2 cellular contexts compared by ENCODE assay signal in the genomic region with DNA sequence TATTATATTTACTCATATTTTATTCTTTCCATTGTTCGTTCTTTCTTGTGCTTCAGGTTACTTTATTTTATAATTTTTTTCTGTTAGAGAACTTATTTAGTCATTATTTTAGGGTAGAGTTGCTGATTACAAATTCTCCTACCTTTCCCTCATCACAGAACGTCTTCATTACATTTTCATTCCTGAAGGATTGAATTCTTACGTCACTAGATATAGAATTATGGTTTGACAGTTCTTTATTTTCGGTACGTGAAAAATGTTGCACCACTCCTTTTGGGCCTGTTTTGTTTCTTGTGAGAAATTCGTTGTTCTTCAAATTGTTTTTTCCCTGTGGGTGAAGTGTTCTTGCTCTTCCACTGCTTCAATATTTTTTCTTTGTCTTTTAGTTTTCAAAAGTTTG.
TF ChIP-seq lines count a peak whose summit lies in the region.

No MANE protein-coding gene starts in this region.

TF ChIP-seq in SK-N-SH, 30 proteins besides CTCF, POLR2A, EP300 and RAD21 (continued from another document):
- TF ChIP-seq, protein P1, sequence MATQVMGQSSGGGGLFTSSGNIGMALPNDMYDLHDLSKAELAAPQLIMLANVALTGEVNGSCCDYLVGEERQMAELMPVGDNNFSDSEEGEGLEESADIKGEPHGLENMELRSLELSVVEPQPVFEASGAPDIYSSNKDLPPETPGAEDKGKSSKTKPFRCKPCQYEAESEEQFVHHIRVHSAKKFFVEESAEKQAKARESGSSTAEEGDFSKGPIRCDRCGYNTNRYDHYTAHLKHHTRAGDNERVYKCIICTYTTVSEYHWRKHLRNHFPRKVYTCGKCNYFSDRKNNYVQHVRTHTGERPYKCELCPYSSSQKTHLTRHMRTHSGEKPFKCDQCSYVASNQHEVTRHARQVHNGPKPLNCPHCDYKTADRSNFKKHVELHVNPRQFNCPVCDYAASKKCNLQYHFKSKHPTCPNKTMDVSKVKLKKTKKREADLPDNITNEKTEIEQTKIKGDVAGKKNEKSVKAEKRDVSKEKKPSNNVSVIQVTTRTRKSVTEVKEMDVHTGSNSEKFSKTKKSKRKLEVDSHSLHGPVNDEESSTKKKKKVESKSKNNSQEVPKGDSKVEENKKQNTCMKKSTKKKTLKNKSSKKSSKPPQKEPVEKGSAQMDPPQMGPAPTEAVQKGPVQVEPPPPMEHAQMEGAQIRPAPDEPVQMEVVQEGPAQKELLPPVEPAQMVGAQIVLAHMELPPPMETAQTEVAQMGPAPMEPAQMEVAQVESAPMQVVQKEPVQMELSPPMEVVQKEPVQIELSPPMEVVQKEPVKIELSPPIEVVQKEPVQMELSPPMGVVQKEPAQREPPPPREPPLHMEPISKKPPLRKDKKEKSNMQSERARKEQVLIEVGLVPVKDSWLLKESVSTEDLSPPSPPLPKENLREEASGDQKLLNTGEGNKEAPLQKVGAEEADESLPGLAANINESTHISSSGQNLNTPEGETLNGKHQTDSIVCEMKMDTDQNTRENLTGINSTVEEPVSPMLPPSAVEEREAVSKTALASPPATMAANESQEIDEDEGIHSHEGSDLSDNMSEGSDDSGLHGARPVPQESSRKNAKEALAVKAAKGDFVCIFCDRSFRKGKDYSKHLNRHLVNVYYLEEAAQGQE (IDR thresholded peaks at IDR 0.05; ENCODE audit: low read depth, low read length), result no peak
- TF ChIP-seq FOXJ3 (CRISPR knock-in tag; IDR thresholded peaks at IDR 0.05) (no peak), NFIC (IDR thresholded peaks at IDR 0.05; ENCODE audit: borderline replicate concordance) (no peak), JUND (IDR thresholded peaks at IDR 0.05) (no peak)

TF ChIP-seq in SK-N-SH treated with all-trans-retinoic acid at 6 μM for 48 hours, 23 proteins besides CTCF, POLR2A, EP300 and RAD21 (continued from another document):
- TF ChIP-seq, protein P2, sequence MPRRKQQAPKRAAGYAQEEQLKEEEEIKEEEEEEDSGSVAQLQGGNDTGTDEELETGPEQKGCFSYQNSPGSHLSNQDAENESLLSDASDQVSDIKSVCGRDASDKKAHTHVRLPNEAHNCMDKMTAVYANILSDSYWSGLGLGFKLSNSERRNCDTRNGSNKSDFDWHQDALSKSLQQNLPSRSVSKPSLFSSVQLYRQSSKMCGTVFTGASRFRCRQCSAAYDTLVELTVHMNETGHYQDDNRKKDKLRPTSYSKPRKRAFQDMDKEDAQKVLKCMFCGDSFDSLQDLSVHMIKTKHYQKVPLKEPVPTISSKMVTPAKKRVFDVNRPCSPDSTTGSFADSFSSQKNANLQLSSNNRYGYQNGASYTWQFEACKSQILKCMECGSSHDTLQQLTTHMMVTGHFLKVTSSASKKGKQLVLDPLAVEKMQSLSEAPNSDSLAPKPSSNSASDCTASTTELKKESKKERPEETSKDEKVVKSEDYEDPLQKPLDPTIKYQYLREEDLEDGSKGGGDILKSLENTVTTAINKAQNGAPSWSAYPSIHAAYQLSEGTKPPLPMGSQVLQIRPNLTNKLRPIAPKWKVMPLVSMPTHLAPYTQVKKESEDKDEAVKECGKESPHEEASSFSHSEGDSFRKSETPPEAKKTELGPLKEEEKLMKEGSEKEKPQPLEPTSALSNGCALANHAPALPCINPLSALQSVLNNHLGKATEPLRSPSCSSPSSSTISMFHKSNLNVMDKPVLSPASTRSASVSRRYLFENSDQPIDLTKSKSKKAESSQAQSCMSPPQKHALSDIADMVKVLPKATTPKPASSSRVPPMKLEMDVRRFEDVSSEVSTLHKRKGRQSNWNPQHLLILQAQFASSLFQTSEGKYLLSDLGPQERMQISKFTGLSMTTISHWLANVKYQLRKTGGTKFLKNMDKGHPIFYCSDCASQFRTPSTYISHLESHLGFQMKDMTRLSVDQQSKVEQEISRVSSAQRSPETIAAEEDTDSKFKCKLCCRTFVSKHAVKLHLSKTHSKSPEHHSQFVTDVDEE (CRISPR knock-in tag; IDR thresholded peaks at IDR 0.05), result no peak
- no peak for TF ChIP-seq OSR1 (CRISPR knock-in tag; IDR thresholded peaks at IDR 0.05)
- TF ChIP-seq ZNF565 (CRISPR knock-in tag; conservative IDR thresholded peaks at IDR 0.05; ENCODE audit: low read depth), result no peak
- no peak for TF ChIP-seq ZFP30 (CRISPR knock-in tag; IDR thresholded peaks at IDR 0.05)
